In the genomic region with DNA sequence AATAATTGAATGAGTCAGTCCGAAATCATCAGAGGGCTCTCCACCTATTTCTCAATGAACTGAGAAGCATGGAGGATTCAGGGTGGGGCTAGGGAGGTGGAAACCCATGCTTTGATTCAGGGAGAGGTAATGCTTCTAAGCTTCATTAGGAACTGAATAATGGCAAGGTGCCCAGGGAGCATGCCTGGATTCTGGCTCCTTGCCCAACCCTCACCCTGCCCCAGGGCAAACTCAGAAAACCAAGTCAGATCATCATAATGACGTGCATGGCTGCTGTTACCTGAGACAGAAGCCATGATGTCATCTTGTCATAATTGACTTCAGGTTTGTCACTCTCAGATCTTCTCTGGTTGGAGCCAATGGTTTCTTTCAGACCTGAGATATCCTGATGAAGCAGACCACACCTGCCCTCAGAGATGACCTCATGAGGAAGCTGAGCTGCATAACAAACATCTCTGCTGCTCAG, we compare ENCODE assay signal across 9 cellular contexts.
DNase-seq lines count a peak whose midpoint lies in the region; TF ChIP-seq lines count a peak whose summit lies in the region.
"Had no signal": no experiment of that assay in that cellular context is flagged by ENCODE, and none has a peak within 500 bp of the region (broad histone marks: within the 10 kb centered on the region; RNA-seq: fewer than 3 reads in every experiment).

No MANE protein-coding gene starts in this region.

- H3K27ac Mint-ChIP-seq in mesothelial cell of epicardium, result peak overlapping the region; percentile 79
- H3K27ac Mint-ChIP-seq: activated T-cell treated with anti-CD3 and anti-CD28 coated beads, Interleukin-2, amount 50 U/mL, for 24 hours had no signal

- no peak overlapping the region for H3K9ac ChIP-seq in adipocyte (ENCODE audit: low read length)

- no peaks in the 10 kb centered on the region for H3K27me3 Mint-ChIP-seq in mesothelial cell of epicardium (ENCODE audit: low read depth)

- no peaks in the 10 kb centered on the region for H3K36me3 ChIP-seq in adipocyte (ENCODE audit: control insufficient read depth, insufficient read depth, low read length, severe bottlenecking)

- H3K36me3 Mint-ChIP-seq in mesothelial cell of epicardium, result no peaks in the 10 kb centered on the region

- H3K9me3 Mint-ChIP-seq in mesothelial cell of epicardium, result peaks cover 9% of the 10 kb centered on the region
- H3K9me3 Mint-ChIP-seq: activated T-cell treated with anti-CD3 and anti-CD28 coated beads, Interleukin-2, amount 50 U/mL, for 24 hours had no signal

- H3K4me3 ChIP-seq in adipocyte (ENCODE audit: low read length), result no peak overlapping the region

- peaks cover 34% of the 10 kb centered on the region for H3K4me1 ChIP-seq in adipocyte (ENCODE audit: control insufficient read depth, insufficient read depth, low read length)

- H3K27me3 ChIP-seq in adipocyte (replicated peaks; ENCODE audit: control insufficient read depth, insufficient read depth, low read length), result no peaks in the 10 kb centered on the region

- H3K4me1 Mint-ChIP-seq in mesothelial cell of epicardium, result peaks cover 9% of the 10 kb centered on the region

- H3K9me3 ChIP-seq in adipocyte (ENCODE audit: control insufficient read depth, low read length), result peaks cover 11% of the 10 kb centered on the region

- DNase-seq in ELR (ENCODE audit: low read depth), result peak; percentile 84
- DNase-seq in NCI-H128 (lab: John Stamatoyannopoulos, UW; ENCODE audit: unreplicated experiment), result peak; percentile 12
- peak; percentile 56 for DNase-seq in adipocyte (ENCODE audit: low read depth)
- DNase-seq in mesothelial cell of epicardium (ENCODE audit: low spot score in 2 of 2, unreplicated experiment in 2 of 2), result peak in 1 of 2 experiments; percentile 60
- DNase-seq in retina, result no peak
- DNase-seq in cerebellum (ENCODE audit: low spot score), result no peak
- no peak for DNase-seq in medulla oblongata (ENCODE audit: extremely low spot score)
- DNase-seq in cortex of kidney (lab: John Stamatoyannopoulos, UW), result no peak
- DNase-seq: activated T-cell treated with anti-CD3 and anti-CD28 coated beads, Interleukin-2, amount 50 U/mL, for 24 hours had no signal

- TF ChIP-seq CTCF in mesothelial cell of epicardium (IDR thresholded peaks at IDR 0.05; ENCODE audit: unreplicated experiment), result no peak

- H3K4me3 Mint-ChIP-seq in mesothelial cell of epicardium, result no peak overlapping the region
- H3K4me3 Mint-ChIP-seq: activated T-cell treated with anti-CD3 and anti-CD28 coated beads, Interleukin-2, amount 50 U/mL, for 24 hours had no signal

Comparison
In these comparisons a context has a peak if more than half of its experiments do, and no peak if none do; other contexts are left out.
1. DNase-seq: peak in ELR (single experiment), NCI-H128 (single experiment) and adipocyte (single experiment); none in retina (single experiment), cerebellum (single experiment), medulla oblongata (single experiment) and cortex of kidney (single experiment).